13 cellular contexts compared by ENCODE assay signal in genomic region chr11:34819740-34820482, GRCh38.
"Had no signal": no experiment of that assay in that cellular context is flagged by ENCODE, and none has a peak within 500 bp of the region (broad histone marks: within the 10 kb centered on the region; RNA-seq: fewer than 3 reads in every experiment).

No MANE protein-coding gene starts in this region.

- ATAC-seq: activated CD8-positive, alpha-beta memory T cell treated with anti-CD3 and anti-CD28 coated beads, Interleukin-2, amount 10 ng/mL, durations not matched to agents 7 days and 5 days; left lobe of liver; right lobe of liver had no signal

- H3K4me3 Mint-ChIP-seq: activated CD4-positive, alpha-beta memory T cell treated with anti-CD3 and anti-CD28 coated beads for 36 hours; activated CD8-positive, alpha-beta memory T cell treated with anti-CD3 and anti-CD28 coated beads, Interleukin-2, amount 10 ng/mL, durations not matched to agents 7 days and 5 days had no signal

- DNase-seq: activated CD4-positive, alpha-beta memory T cell treated with anti-CD3 and anti-CD28 coated beads for 36 hours; activated CD4-positive, alpha-beta T cell treated with anti-CD3 and anti-CD28 coated beads for 1 hour; activated CD8-positive, alpha-beta memory T cell treated with anti-CD3 and anti-CD28 coated beads, Interleukin-2, amount 10 ng/mL, durations not matched to agents 7 days and 5 days; activated gamma-delta T cell treated with Interleukin-2 at 50 U/mL for 16 hours; activated T-cell treated with anti-CD3 and anti-CD28 coated beads, Interleukin-2, amount 50 U/mL, for 48 hours; dermis blood vessel endothelial cell; midbrain; ovary; right lobe of liver; T1000; thyroid gland had no signal

- H3K4me3 ChIP-seq: ascending aorta, ovary, right lobe of liver, thyroid gland had no signal

- H3K36me3 Mint-ChIP-seq: activated CD4-positive, alpha-beta memory T cell treated with anti-CD3 and anti-CD28 coated beads for 36 hours had no signal

- H3K27ac Mint-ChIP-seq: activated CD4-positive, alpha-beta memory T cell treated with anti-CD3 and anti-CD28 coated beads for 36 hours; activated CD8-positive, alpha-beta memory T cell treated with anti-CD3 and anti-CD28 coated beads, Interleukin-2, amount 10 ng/mL, durations not matched to agents 7 days and 5 days had no signal
